14 cellular contexts compared by ENCODE assay signal in the genomic region with DNA sequence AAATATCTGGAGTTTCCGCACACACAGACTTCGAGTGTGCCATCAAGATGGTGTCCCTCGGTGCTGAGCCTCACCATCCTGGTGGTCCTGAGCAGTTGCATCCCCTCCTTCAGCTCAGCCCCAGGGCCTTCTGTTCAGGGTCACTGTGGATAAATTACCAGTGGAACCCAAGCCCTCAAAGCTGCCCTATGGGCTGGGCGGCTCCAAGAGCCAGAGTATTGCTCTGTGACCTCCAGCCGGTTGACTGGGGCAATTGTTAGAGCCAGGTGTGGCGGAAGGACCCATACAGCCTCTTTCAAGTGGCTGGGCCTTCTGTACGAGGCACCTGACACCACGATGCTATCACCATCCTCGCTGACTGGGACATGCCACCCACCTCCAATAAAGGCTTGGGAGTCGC.
DNase-seq lines count a peak whose midpoint lies in the region; ATAC-seq and TF ChIP-seq lines count a peak whose summit lies in the region.
"Had no signal": no experiment of that assay in that cellular context is flagged by ENCODE, and none has a peak within 500 bp of the region (broad histone marks: within the 10 kb centered on the region; RNA-seq: fewer than 3 reads in every experiment).

No MANE protein-coding gene starts in this region.

- no peaks in the 10 kb centered on the region for H3K4me1 ChIP-seq in left lung
- H3K4me1 ChIP-seq: HAP-1 had no signal

- no peak overlapping the region for H3K27ac ChIP-seq in left lung
- H3K27ac ChIP-seq: BLaER1 treated with 17β-estradiol and CSF1 and Interleukin-3, amounts not matched to agents 10 nM and 100 nM; HL-60 had no signal

- TF ChIP-seq POLR2A in NB4 (IDR thresholded peaks at IDR 0.05; ENCODE audit: extremely low read depth, insufficient read length): no peak

- intact Hi-C loops in left lung (cut with DNase I): no loop called here
- intact Hi-C loops in sciatic nerve (cut with DNase I): no loop called here

- no peak for DNase-seq in NB4 (ENCODE audit: low read depth)
- peak; percentile 10 to 17 for DNase-seq in left lung
- DNase-seq in sciatic nerve (ENCODE audit: low spot score): peak; percentile 35
- DNase-seq in OCI-M2 (lab: John Stamatoyannopoulos, UW; ENCODE audit: unreplicated experiment): no peak
- DNase-seq in HuH-7 (ENCODE audit: low spot score): no peak
- DNase-seq: Calu3, DMS79 treated with DMSO at 0.1 percent for 48 hours, EL, IMR-90 had no signal

- TF ChIP-seq CTCF in NB4 (IDR thresholded peaks at IDR 0.05; ENCODE audit: low read depth, low read length) (no peak), left lung (IDR thresholded peaks at IDR 0.05) (no peak)

- no peaks in the 10 kb centered on the region for H3K27me3 ChIP-seq in left lung
- H3K27me3 ChIP-seq: BLaER1 treated with 17β-estradiol and CSF1 and Interleukin-3, amounts not matched to agents 10 nM and 100 nM had no signal

- H3K9me3 ChIP-seq in left lung: no peaks in the 10 kb centered on the region
- H3K9me3 ChIP-seq: BLaER1 treated with 17β-estradiol and CSF1 and Interleukin-3, amounts not matched to agents 10 nM and 100 nM; HAP-1 had no signal

- ATAC-seq in left lung (no peak), sciatic nerve (no peak), HG02884 (IDR thresholded peaks at IDR 0.05; ENCODE audit: unreplicated experiment) (no peak)
- ATAC-seq: GM12878 had no signal

- H3K36me3 ChIP-seq in left lung: no peaks in the 10 kb centered on the region
- H3K36me3 ChIP-seq: HAP-1 had no signal

- H3K4me3 ChIP-seq in NB4 (ENCODE audit: low read depth, low read length) (peak overlapping the region; percentile 47), left lung (no peak overlapping the region)
- H3K4me3 ChIP-seq: BLaER1 treated with 17β-estradiol and CSF1 and Interleukin-3, amounts not matched to agents 10 nM and 100 nM; GM12878; HAP-1 had no signal

Comparison
In these comparisons a context has a peak if more than half of its experiments do, and no peak if none do; other contexts are left out.
1. DNase-seq: peak in left lung (2 of 2) and sciatic nerve (single experiment); none in NB4 (single experiment), OCI-M2 (single experiment) and HuH-7 (single experiment).